8 cellular contexts compared by ENCODE assay signal in the genomic region with DNA sequence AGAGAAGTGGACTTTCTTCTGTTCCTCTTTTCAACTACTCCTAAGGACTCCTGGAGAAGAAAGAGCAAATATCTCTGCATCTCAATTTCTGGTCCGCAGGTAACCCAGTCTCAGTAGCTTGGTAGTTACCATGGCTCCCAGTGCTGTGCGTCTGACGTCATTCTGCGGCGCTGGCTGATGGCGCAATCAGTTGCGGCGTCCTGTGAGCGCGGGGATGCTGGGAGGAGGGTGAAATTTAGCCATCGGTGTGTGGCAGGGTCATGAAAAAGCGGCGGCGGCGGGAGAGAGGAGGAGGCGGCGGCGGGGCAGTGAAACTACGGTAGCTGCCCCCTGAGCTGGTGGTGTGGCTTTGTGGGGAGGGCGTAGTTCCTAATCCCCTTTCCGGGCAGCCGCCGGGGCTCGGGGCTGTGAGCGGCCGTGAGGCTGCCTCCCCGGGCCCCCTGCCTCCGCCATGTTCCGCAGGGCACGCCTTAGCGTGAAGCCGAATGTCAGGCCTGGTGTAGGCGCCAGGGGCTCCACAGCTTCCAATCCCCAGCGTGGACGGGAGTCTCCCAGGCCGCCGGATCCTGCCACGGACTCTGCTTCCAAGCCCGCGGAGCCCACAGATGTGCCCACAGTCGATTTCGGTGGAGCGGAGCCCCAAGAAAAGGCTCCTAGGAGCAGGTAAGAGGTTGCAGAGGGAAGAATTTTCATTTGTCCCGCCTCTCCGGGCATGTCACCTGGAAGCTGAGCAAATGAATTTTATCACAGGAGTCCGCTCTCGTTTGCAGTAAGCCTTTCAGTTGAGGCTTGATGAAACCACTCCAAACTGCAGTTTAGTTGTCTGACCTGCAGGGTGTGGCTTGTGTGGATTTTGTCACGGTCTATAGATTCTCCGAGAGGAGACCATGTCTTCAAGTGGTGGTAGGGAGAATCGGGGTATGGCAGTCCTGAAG. TPM values are rescaled to one million over a fixed set of nuclear protein-coding genes. Genes with fewer than 3 reads are reported as not detected.
A peak's percentile ranks its signal among the peaks of the same experiment; 100 is the strongest.
DNase-seq lines count a peak whose midpoint lies in the region; ATAC-seq and TF ChIP-seq lines count a peak whose summit lies in the region.

A gene with protein sequence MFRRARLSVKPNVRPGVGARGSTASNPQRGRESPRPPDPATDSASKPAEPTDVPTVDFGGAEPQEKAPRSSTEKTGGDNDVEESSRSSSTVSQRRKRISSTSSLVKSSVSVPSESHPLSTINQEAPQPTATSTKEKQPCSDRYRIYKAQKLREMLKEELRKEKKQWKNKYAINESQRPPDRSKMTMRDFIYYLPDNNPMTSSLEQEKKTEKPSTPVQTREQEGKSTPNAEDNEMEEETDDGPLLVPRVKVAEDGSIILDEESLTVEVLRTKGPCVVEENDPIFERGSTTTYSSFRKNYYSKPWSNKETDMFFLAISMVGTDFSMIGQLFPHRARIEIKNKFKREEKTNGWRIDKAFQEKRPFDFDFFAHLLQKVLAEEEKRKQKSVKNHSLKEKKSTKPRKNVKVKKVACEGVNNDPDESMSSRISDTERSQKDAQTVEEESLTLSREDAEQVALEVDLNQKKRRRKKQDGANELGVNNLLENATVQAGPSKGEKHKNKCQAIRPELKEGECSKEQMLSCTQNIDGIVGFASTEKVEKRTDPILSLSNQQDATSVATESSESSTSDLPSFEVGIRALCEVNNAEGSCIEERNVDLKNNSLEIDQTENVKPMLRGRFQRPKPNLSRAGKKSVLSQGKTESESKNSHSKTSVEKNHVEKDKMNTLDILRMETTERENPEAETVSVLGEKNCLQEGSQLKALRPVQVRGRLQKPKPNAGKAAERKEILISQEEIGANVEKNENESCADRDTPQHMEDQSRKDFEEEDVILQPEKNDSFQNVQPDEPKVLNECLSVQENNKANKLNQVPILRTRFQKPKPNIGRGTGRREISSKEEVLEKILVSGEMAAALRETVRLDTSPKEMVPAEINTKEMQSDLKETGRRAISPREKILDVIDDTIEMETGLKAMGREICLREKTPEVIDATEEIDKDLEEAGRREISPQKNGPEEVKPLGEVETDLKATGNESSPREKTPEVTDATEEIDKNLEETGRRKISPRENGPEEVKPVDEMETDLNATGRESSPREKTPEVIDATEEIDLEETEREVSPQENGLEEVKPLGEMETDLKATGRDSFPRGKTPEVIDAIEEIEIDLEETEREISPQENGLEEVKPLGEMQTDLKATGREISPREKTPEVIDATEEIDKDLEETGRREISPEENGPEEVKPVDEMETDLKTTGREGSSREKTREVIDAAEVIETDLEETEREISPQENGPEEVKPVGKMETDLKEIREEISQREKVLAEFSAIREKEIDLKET (N-terminal part only) (plus strand): TSS at position 225 of the 935 bp plus-strand sequence. CDS start 227 bp downstream, at position 452.

- ATAC-seq in lung (ENCODE audit: insufficient read depth, low FRiP score) = peak; percentile 93

- H3K27ac ChIP-seq in lung (ENCODE audit: low read depth in 1 of 2, low read length in 1 of 2) = peak within 1 kb of the TSS; percentile 91 to 97

- DNase-seq in COLO829 (ENCODE audit: low spot score) (peak; percentile 72), GM20000 (ENCODE audit: low spot score) (peak; percentile 89), HT-29 (ENCODE audit: low spot score) (peak; percentile 98), lung (ENCODE audit: low spot score) (peak; percentile 98)
- peak; percentile 87 for DNase-seq in NK-92 treated with Interleukin-12 subunit alpha and Interleukin-12 subunit beta, amount 100 ng/mL, for 24 hours (lab: John Stamatoyannopoulos, UW)
- peak; percentile 99 for DNase-seq in activated CD8-positive, alpha-beta memory T cell treated with anti-CD3 and anti-CD28 coated beads for 24 hours
- peak; percentile 92 for DNase-seq in effector CD8-positive, alpha-beta T cell (lab: John Stamatoyannopoulos, UW)
- peak; percentile 90 to 96 (median 92) for DNase-seq in stimulated activated CD4-positive, alpha-beta T cell treated with anti-CD3 and anti-CD28 coated beads, TNF-alpha, amount 100 ng/mL, for 4 hours (ENCODE audit: low read depth in 3 of 3)

- TF ChIP-seq CTCF in GM20000 (IDR thresholded peaks at IDR 0.05; ENCODE audit: extremely low read depth, missing control alignments) (no peak), lung (IDR thresholded peaks at IDR 0.05; ENCODE audit: control extremely low read depth, extremely low read depth) (no peak)

- H3K9me3 ChIP-seq in lung (ENCODE audit: control insufficient read depth in 2 of 2, insufficient read depth in 1 of 2, low read length in 1 of 2) = no peaks in the 10 kb centered on the region

- no peaks in the 10 kb centered on the region for H3K27me3 ChIP-seq in lung (ENCODE audit: control insufficient read depth, insufficient read depth)

- peaks cover 0 to 15% of the 10 kb centered on the region in 2 donors for H3K36me3 ChIP-seq in lung (ENCODE audit: control insufficient read depth in 2 of 2, insufficient read depth in 2 of 2, low read length in 2 of 2)

- H3K4me1 ChIP-seq in lung (ENCODE audit: control insufficient read depth in 2 of 2, insufficient read depth in 2 of 2, low read length in 2 of 2) = peaks cover 5% of the 10 kb centered on the region in 2 donors

- WGBS in lung, 2 donors = 0% methylated on average over 40 to 50 of the region's 50 CpGs

- peak within 1 kb of the TSS; percentile 70 for H3K4me3 ChIP-seq in lung

RNA-seq across cellular contexts. Expression of the gene that starts here (rescaled TPM):
- total RNA-seq in HT-29 (2014; rRNA removed; shearing (Covaris generic)) = 15.4 and 19.3 TPM in 2 replicates
- 10 to 100 TPM; 24.5 to 59.1 TPM for total RNA-seq in lung
- 10 to 100 TPM in 1 of 2 donors, 1 to 10 TPM in 1; 7.8 to 11.7 TPM for polyA plus RNA-seq in lung

Comparison
In these comparisons a context has a peak if more than half of its experiments do, and no peak if none do; other contexts are left out.
1. Peak in every context shown above with its lines: DNase-seq, ATAC-seq, H3K4me3 ChIP-seq and H3K27ac ChIP-seq.